In the genomic region with DNA sequence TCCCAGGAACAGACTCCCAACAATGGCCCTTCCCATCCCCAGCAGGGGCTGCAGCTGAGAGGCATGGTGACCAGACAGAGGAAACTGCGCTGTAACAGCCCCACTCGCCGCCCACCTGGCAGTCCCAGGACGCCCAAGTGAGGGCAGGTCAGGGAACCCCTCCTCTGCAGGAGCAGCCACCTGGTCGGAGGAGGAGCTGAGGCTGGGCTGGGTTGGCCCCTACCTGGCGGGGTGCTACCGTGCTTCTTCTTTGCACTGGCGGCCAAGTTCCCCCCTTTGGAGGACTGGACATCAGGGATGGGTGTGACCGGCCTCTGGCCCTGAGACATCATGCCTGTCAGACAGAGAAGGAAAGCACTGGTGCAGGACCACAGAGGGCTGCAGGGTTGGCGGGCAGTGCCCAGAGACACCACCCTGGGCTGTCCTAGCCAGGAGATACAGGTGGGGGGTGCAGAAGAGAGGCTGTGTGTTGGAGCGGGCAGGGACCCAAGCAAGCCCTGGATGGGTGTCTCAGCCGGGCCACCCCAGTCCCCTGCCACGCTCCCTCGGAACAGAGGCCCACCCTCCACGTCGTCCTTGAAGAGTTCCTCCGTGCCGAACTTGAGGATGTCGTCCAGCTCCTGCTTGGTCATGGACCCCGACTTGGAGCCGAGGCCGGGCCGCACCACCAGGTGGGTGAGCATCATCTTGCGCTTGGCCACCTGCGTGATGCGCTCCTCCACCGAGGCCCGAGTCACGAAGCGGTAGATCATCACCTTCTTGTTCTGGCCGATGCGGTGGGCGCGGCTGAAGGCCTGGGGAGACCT, we compare ENCODE assay signal across 1 cellular context.
A peak's percentile ranks its signal among the peaks of the same experiment; 100 is the strongest.
TF ChIP-seq lines count a peak whose summit lies in the region.

No MANE protein-coding gene starts in this region.

TF ChIP-seq in K562, 482 proteins besides CTCF, POLR2A, EP300 and RAD21:
- peak; percentile 2 to 11 for TF ChIP-seq NRF1 (conservative IDR thresholded peaks at IDR 0.05 in 1 of 2, IDR thresholded peaks at IDR 0.05 in 1 of 2)
- TF ChIP-seq, protein P1, sequence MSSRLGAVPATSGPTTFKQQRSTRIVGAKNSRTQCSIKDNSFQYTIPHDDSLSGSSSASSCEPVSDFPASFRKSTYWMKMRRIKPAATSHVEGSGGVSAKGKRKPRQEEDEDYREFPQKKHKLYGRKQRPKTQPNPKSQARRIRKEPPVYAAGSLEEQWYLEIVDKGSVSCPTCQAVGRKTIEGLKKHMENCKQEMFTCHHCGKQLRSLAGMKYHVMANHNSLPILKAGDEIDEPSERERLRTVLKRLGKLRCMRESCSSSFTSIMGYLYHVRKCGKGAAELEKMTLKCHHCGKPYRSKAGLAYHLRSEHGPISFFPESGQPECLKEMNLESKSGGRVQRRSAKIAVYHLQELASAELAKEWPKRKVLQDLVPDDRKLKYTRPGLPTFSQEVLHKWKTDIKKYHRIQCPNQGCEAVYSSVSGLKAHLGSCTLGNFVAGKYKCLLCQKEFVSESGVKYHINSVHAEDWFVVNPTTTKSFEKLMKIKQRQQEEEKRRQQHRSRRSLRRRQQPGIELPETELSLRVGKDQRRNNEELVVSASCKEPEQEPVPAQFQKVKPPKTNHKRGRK (tag; IDR thresholded peaks at IDR 0.05): no peak
